23 cellular contexts compared by ENCODE assay signal in the genomic region with DNA sequence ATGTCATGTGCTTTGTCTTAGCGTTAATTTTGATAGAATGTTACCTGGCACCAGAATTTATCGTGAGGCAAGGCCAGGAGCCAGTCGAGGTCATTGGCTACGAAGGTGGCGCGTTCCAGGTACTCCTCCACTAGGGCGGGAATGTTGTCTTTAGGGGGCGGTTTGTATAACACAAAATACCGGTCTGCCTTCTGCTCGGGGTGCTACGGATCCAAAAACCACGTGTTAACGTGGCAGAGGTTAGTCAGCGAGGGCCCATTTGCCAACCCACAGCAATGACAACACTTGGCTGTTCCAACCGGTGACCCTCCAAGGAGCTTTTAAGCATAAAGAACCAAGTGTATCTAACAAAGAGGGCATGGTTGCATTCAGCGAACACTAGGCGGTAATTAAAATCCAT.
"Had no signal": no experiment of that assay in that cellular context is flagged by ENCODE, and none has a peak within 500 bp of the region (broad histone marks: within the 10 kb centered on the region; RNA-seq: fewer than 3 reads in every experiment).

No MANE protein-coding gene starts in this region.

- FAIRE-seq: kidney, small intestine had no signal

- H3K27ac Mint-ChIP-seq: memory B cell had no signal

- H3K27me3 ChIP-seq: dorsolateral prefrontal cortex, foreskin keratinocyte, gastroesophageal sphincter, heart left ventricle, hepatocyte, ovary, right lobe of liver, transverse colon had no signal

- DNase-seq: cerebellar nuclear complex; dorsolateral prefrontal cortex; effector CD4-positive, alpha-beta T cell; foreskin keratinocyte; heart left ventricle; kidney; natural killer cell; occipital lobe; ovary; posterior cingulate gyrus; right lobe of liver; small intestine; stimulated activated CD4-positive, alpha-beta T cell treated with anti-CD3 and anti-CD28 coated beads, Interleukin-15, amount 100 ng/mL, for 24 hours; stimulated activated CD4-positive, alpha-beta T cell treated with anti-CD3 and anti-CD28 coated beads, Interleukin-2, amount 100 ng/mL, for 48 hours; stimulated activated naive CD4-positive, alpha-beta T cell; substantia nigra; transverse colon had no signal

- H3K4me3 ChIP-seq: dorsolateral prefrontal cortex, gastroesophageal sphincter, heart left ventricle, hepatocyte, lung, ovary, right lobe of liver, thoracic aorta, transverse colon had no signal

- H3K27ac ChIP-seq: dorsolateral prefrontal cortex, foreskin keratinocyte, heart left ventricle, hepatocyte, ovary, right lobe of liver, thoracic aorta, transverse colon had no signal

- H3K27me3 Mint-ChIP-seq: memory B cell had no signal

- H3K9me3 ChIP-seq: gastroesophageal sphincter, heart left ventricle, ovary, right lobe of liver, thoracic aorta, transverse colon had no signal

- ATAC-seq: foreskin keratinocyte, gastroesophageal sphincter, heart left ventricle, left lobe of liver, natural killer cell, right lobe of liver had no signal

- H3K9me3 Mint-ChIP-seq: memory B cell, natural killer cell had no signal

- H3K36me3 ChIP-seq: ovary had no signal

- H3K4me3 Mint-ChIP-seq: memory B cell, natural killer cell had no signal
